16 cellular contexts compared by ENCODE assay signal in the genomic region with DNA sequence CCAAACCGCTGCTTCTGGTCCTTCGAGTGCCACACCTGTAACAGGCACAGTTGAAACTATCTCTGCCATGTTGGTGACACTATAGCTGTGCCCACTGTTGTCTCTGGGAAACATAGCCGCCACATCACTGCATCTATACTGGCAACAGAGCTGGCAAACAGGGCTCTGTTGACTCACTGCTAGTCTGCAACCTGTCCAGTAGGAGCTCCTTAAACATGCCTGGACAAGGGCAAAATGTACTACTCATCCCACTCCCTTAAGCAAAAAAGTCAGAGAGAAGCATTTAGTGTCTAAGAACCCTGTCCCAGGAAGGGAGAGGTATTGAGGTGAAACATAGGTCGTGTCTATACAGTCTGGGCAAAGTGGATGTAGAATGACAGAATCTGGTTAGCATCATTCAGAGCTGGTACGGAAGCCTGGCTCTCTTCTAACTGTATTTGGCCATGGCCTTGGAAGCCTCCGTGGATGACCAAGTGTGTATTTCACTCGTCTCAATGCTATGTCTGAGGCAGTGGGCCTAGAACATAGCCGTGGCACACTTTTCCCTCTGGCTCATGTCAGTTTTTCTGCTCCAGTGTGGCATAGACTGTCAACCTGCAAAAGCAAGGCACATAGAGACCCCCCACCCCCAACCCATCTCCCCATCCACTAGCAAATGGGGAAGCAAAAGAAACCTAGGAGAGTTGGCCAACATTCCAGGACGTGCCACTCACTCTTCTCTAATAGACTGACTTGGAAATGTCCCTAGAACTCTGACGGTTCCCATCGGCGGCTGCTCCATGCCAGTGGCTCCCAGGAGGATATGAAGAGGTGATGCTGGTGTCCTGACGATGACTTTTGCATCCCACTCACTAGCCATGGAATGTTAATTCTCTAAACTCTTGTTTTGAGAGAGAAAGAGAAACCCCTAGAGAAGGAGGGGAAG. TPM values are rescaled to one million over a fixed set of nuclear protein-coding genes. Genes with fewer than 3 reads are reported as not detected.
DNase-seq lines count a peak whose midpoint lies in the region; ATAC-seq and TF ChIP-seq lines count a peak whose summit lies in the region.
"Had no signal": no experiment of that assay in that cellular context is flagged by ENCODE, and none has a peak within 500 bp of the region (broad histone marks: within the 10 kb centered on the region; RNA-seq: fewer than 3 reads in every experiment).

No MANE protein-coding gene starts in this region.

- H3K9me3 ChIP-seq in tibial artery: no peaks in the 10 kb centered on the region
- H3K9me3 ChIP-seq: body of pancreas, gastrocnemius medialis, neutrophil had no signal

- H3K4me3 Mint-ChIP-seq in activated T-cell treated with anti-CD3 and anti-CD28 coated beads, Interleukin-2, amount 50 U/mL, for 24 hours: no peak overlapping the region
- no peak overlapping the region for H3K4me3 Mint-ChIP-seq in MCF 10A (ENCODE audit: unreplicated experiment)
- H3K4me3 Mint-ChIP-seq: activated CD4-positive, alpha-beta T cell treated with anti-CD3 and anti-CD28 coated beads, Interleukin-2, amount 10 ng/mL, durations not matched to agents 24 days and 14 days; activated T-cell treated with anti-CD3 and anti-CD28 coated beads, Interleukin-2, amount 50 U/mL, for 72 hours; effector memory CD8-positive, alpha-beta T cell had no signal

- intact Hi-C loops in MCF 10A (cut with micrococcal nuclease): loop anchor here (5.0 kb wide), 1 partner anchor 69 kb away; a partner anchor contains a TSS
- intact Hi-C loops in tibial artery (cut with DNase I; ENCODE audit: low total_unique reads): no loop called here

- no peaks in the 10 kb centered on the region for H3K4me1 Mint-ChIP-seq in activated T-cell treated with anti-CD3 and anti-CD28 coated beads, Interleukin-2, amount 50 U/mL, for 24 hours (ENCODE audit: low read depth)
- H3K4me1 Mint-ChIP-seq in MCF 10A (ENCODE audit: insufficient read depth, unreplicated experiment): peaks cover 39% of the 10 kb centered on the region

- H3K27me3 ChIP-seq in tibial artery: no peaks in the 10 kb centered on the region
- H3K27me3 ChIP-seq: body of pancreas, gastrocnemius medialis, neutrophil had no signal

- no peak for DNase-seq in activated T-cell treated with anti-CD3 and anti-CD28 coated beads, Interleukin-2, amount 50 U/mL, for 24 hours
- no peak for DNase-seq in activated T-cell treated with anti-CD3 and anti-CD28 coated beads, Interleukin-2, amount 50 U/mL, for 48 hours
- peak; percentile 87 for DNase-seq in MCF 10A (ENCODE audit: unreplicated experiment)
- peak; percentile 25 for DNase-seq in myocyte (ENCODE audit: low read depth)
- no peak for DNase-seq in tibial artery
- DNase-seq in stimulated activated naive CD4-positive, alpha-beta T cell treated with Interleukin-2 at 50 U/mL for 16 hours (lab: John Stamatoyannopoulos, UW): no peak
- DNase-seq in NCI-H510A treated with DMSO at 0.1 percent for 48 hours (lab: John Stamatoyannopoulos, UW): no peak
- DNase-seq: activated CD4-positive, alpha-beta T cell treated with anti-CD3 and anti-CD28 coated beads, Interleukin-2, amount 10 ng/mL, durations not matched to agents 24 days and 14 days; activated T-cell treated with anti-CD3 and anti-CD28 coated beads, Interleukin-2, amount 50 U/mL, for 72 hours; body of pancreas; effector memory CD8-positive, alpha-beta T cell; NCI-H1105 treated with DMSO at 0.1 percent for 48 hours had no signal

- H3K4me1 ChIP-seq in tibial artery: peaks cover 0 to 52% (median 38%) of the 10 kb centered on the region in 4 donors
- H3K4me1 ChIP-seq: body of pancreas had no signal

- TSS peak; percentile 6 for BruUV-seq in MCF 10A (replicated peaks; lab: Mats Ljungman, UMichigan)

- CTCF ChIA-PET in MCF 10A (lab: Yijun Ruan, JAX): interaction anchor here (0.6 to 1.6 kb wide), 10 partner anchors 11 to 287 kb away, joined by 3 to 9 read pairs (median 3); a partner anchor contains a TSS

- no peak overlapping the region for H3K4me3 ChIP-seq in tibial artery
- H3K4me3 ChIP-seq: body of pancreas, gastrocnemius medialis had no signal

- peak overlapping the region; percentile 67 to 71 for H3K27ac ChIP-seq in tibial artery
- H3K27ac ChIP-seq: body of pancreas, neutrophil had no signal

- peaks cover 60% of the 10 kb centered on the region for H3K36me3 Mint-ChIP-seq in activated T-cell treated with anti-CD3 and anti-CD28 coated beads, Interleukin-2, amount 50 U/mL, for 24 hours (ENCODE audit: low read depth)
- peaks cover 63% of the 10 kb centered on the region for H3K36me3 Mint-ChIP-seq in MCF 10A (ENCODE audit: insufficient read depth, unreplicated experiment)

- H3K27ac Mint-ChIP-seq in activated T-cell treated with anti-CD3 and anti-CD28 coated beads, Interleukin-2, amount 50 U/mL, for 24 hours: peak overlapping the region; percentile 42
- H3K27ac Mint-ChIP-seq in MCF 10A (ENCODE audit: low read depth, unreplicated experiment): peak overlapping the region; percentile 47
- H3K27ac Mint-ChIP-seq: activated CD4-positive, alpha-beta T cell treated with anti-CD3 and anti-CD28 coated beads, Interleukin-2, amount 10 ng/mL, durations not matched to agents 24 days and 14 days had no signal

- no peak for ATAC-seq in HG03521 (IDR thresholded peaks at IDR 0.05; ENCODE audit: unreplicated experiment)
- ATAC-seq: activated T-cell treated with anti-CD3 and anti-CD28 coated beads, Interleukin-2, amount 50 U/mL, for 72 hours; body of pancreas; effector memory CD8-positive, alpha-beta T cell; Right ventricle myocardium inferior had no signal

- TF ChIP-seq CTCF in MCF 10A (IDR thresholded peaks at IDR 0.05; ENCODE audit: unreplicated experiment) (no peak), tibial artery (IDR thresholded peaks at IDR 0.05) (no peak)

- H3K36me3 ChIP-seq in tibial artery: peaks cover 21 to 42% (median 38%) of the 10 kb centered on the region in 3 donors

- H3K9me3 Mint-ChIP-seq in activated T-cell treated with anti-CD3 and anti-CD28 coated beads, Interleukin-2, amount 50 U/mL, for 24 hours: no peaks in the 10 kb centered on the region
- H3K9me3 Mint-ChIP-seq in MCF 10A (ENCODE audit: unreplicated experiment): no peaks in the 10 kb centered on the region
- H3K9me3 Mint-ChIP-seq: activated CD4-positive, alpha-beta T cell treated with anti-CD3 and anti-CD28 coated beads, Interleukin-2, amount 10 ng/mL, durations not matched to agents 24 days and 14 days; activated T-cell treated with anti-CD3 and anti-CD28 coated beads, Interleukin-2, amount 50 U/mL, for 72 hours; effector memory CD8-positive, alpha-beta T cell had no signal

- POLR2A ChIA-PET in MCF 10A (lab: Yijun Ruan, JAX): interaction anchor here (0.6 to 4.4 kb wide), 18 partner anchors 9 to 1076 kb away, joined by 3 to 81 read pairs (median 5); a partner anchor contains a TSS

- H3K27me3 Mint-ChIP-seq in activated T-cell treated with anti-CD3 and anti-CD28 coated beads, Interleukin-2, amount 50 U/mL, for 24 hours: no peaks in the 10 kb centered on the region
- no peaks in the 10 kb centered on the region for H3K27me3 Mint-ChIP-seq in MCF 10A (ENCODE audit: insufficient read depth, unreplicated experiment)
- H3K27me3 Mint-ChIP-seq: activated CD4-positive, alpha-beta T cell treated with anti-CD3 and anti-CD28 coated beads, Interleukin-2, amount 10 ng/mL, durations not matched to agents 24 days and 14 days; effector memory CD8-positive, alpha-beta T cell had no signal

RNA-seq across cellular contexts. Expression of a gene that starts 21.4 kb away (rescaled TPM):
- total RNA-seq in MCF 10A (2022) (38.3 and 48.2 TPM in 2 replicates), myocyte (29.3 and 56.2 TPM in 2 replicates)
- polyA plus RNA-seq in myocyte (2012): 21.5 TPM

Comparison
In these comparisons a context has a peak if more than half of its experiments do, and no peak if none do; other contexts are left out.
1. DNase-seq: peak in MCF 10A (single experiment) and myocyte (single experiment); none in activated T-cell treated with anti-CD3 and anti-CD28 coated beads, Interleukin-2, amount 50 U/mL, for 24 hours (single experiment), activated T-cell treated with anti-CD3 and anti-CD28 coated beads, Interleukin-2, amount 50 U/mL, for 48 hours (0 of 2), tibial artery (0 of 2), stimulated activated naive CD4-positive, alpha-beta T cell treated with Interleukin-2 at 50 U/mL for 16 hours (single experiment) and NCI-H510A treated with DMSO at 0.1 percent for 48 hours (single experiment).